1 cellular context compared by ENCODE assay signal in the genomic region with DNA sequence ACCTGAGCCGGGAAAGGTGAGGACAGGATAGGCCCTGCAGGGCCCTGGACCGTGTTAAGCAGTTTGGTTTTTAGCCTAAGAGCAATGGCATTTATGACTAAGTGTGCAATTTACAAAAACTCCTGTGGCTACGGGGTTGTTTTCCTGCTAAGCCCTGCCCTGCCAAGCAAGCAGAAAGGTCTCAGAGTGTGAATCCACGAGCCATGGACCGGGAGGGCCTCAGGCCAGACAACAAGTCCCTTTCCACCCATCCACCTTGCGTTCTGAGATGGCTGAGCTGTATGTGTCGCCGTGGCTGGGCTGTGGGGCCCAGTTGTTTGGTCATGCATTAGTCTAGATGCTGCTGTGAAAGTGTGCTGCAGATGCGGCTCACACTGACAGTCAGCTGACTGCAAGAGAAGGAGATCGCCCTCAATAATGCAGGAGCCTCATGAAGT.
TF ChIP-seq lines count a peak whose summit lies in the region.

No MANE protein-coding gene starts in this region.

TF ChIP-seq in IMR-90, 13 proteins besides CTCF, POLR2A, EP300 and RAD21 (continued from another document):
- TF ChIP-seq RCOR1 (IDR thresholded peaks at IDR 0.05; ENCODE audit: insufficient replicate concordance, low read length), result no peak
TF ChIP-seq in IMR-90: peak in this region for 2.
